Comparison of ENCODE assay signal across 2 cellular contexts in the genomic region with DNA sequence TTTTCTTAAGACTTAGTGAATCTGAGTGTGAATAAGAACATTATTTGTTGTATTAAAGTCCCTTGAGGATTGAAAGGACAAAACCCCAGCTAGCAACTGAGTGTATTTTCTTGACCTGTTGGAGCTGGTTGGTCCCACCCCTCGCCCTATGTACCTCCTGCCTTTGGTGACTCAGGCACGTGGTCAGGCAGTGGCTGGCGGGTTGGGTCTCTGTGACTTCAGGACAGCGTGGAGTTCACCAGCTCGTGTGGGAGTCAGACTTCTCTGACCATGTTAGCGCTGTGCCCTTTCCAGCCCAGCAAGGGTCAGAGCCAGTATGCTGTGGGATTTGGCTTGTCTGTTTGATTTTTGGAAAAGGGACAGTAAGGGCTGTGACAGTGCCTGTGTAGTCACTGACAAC.
TF ChIP-seq lines count a peak whose summit lies in the region.

No MANE protein-coding gene starts in this region.

TF ChIP-seq in K562, 482 proteins besides CTCF, POLR2A, EP300 and RAD21 (continued from another document and continues in another):
- TF ChIP-seq, protein P1, sequence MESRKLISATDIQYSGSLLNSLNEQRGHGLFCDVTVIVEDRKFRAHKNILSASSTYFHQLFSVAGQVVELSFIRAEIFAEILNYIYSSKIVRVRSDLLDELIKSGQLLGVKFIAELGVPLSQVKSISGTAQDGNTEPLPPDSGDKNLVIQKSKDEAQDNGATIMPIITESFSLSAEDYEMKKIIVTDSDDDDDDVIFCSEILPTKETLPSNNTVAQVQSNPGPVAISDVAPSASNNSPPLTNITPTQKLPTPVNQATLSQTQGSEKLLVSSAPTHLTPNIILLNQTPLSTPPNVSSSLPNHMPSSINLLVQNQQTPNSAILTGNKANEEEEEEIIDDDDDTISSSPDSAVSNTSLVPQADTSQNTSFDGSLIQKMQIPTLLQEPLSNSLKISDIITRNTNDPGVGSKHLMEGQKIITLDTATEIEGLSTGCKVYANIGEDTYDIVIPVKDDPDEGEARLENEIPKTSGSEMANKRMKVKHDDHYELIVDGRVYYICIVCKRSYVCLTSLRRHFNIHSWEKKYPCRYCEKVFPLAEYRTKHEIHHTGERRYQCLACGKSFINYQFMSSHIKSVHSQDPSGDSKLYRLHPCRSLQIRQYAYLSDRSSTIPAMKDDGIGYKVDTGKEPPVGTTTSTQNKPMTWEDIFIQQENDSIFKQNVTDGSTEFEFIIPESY (CRISPR knock-in tag; IDR thresholded peaks at IDR 0.05): peak; percentile 98
- TF ChIP-seq, protein P2, sequence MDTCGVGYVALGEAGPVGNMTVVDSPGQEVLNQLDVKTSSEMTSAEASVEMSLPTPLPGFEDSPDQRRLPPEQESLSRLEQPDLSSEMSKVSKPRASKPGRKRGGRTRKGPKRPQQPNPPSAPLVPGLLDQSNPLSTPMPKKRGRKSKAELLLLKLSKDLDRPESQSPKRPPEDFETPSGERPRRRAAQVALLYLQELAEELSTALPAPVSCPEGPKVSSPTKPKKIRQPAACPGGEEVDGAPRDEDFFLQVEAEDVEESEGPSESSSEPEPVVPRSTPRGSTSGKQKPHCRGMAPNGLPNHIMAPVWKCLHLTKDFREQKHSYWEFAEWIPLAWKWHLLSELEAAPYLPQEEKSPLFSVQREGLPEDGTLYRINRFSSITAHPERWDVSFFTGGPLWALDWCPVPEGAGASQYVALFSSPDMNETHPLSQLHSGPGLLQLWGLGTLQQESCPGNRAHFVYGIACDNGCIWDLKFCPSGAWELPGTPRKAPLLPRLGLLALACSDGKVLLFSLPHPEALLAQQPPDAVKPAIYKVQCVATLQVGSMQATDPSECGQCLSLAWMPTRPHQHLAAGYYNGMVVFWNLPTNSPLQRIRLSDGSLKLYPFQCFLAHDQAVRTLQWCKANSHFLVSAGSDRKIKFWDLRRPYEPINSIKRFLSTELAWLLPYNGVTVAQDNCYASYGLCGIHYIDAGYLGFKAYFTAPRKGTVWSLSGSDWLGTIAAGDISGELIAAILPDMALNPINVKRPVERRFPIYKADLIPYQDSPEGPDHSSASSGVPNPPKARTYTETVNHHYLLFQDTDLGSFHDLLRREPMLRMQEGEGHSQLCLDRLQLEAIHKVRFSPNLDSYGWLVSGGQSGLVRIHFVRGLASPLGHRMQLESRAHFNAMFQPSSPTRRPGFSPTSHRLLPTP (IDR thresholded peaks at IDR 0.05; ENCODE audit: borderline replicate concordance, extremely low read depth, insufficient read length): no peak
- TF ChIP-seq L3MBTL2 (IDR thresholded peaks at IDR 0.05): peak; percentile 39; the same call in 1 of the 2 replicates
- no peak for TF ChIP-seq NRF1 (conservative IDR thresholded peaks at IDR 0.05 in 1 of 2, IDR thresholded peaks at IDR 0.05 in 1 of 2)
- TF ChIP-seq, protein P3, sequence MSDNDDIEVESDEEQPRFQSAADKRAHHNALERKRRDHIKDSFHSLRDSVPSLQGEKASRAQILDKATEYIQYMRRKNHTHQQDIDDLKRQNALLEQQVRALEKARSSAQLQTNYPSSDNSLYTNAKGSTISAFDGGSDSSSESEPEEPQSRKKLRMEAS (CRISPR knock-in tag; IDR thresholded peaks at IDR 0.05): peak; percentile 90
- 0 out of 2 replicates have a peak, but pooled peaks have one; percentile 5 for TF ChIP-seq CBFA2T2 (conservative IDR thresholded peaks at IDR 0.05)
- no peak for TF ChIP-seq SETDB1 (IDR thresholded peaks at IDR 0.05; ENCODE audit: low read length)
- no peak for TF ChIP-seq PTTG1 (tag; IDR thresholded peaks at IDR 0.05; ENCODE audit: low read depth)
- TF ChIP-seq PTRF (tag; IDR thresholded peaks at IDR 0.05): no peak
- TF ChIP-seq, protein P4, sequence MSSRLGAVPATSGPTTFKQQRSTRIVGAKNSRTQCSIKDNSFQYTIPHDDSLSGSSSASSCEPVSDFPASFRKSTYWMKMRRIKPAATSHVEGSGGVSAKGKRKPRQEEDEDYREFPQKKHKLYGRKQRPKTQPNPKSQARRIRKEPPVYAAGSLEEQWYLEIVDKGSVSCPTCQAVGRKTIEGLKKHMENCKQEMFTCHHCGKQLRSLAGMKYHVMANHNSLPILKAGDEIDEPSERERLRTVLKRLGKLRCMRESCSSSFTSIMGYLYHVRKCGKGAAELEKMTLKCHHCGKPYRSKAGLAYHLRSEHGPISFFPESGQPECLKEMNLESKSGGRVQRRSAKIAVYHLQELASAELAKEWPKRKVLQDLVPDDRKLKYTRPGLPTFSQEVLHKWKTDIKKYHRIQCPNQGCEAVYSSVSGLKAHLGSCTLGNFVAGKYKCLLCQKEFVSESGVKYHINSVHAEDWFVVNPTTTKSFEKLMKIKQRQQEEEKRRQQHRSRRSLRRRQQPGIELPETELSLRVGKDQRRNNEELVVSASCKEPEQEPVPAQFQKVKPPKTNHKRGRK (tag; IDR thresholded peaks at IDR 0.05): no peak
- TF ChIP-seq CBX5 (IDR thresholded peaks at IDR 0.05; ENCODE audit: borderline replicate concordance, low read depth): no peak

TF ChIP-seq in HepG2, 621 proteins besides CTCF, POLR2A, EP300 and RAD21 (continued from another document and continues in another):
- TF ChIP-seq, protein P5, sequence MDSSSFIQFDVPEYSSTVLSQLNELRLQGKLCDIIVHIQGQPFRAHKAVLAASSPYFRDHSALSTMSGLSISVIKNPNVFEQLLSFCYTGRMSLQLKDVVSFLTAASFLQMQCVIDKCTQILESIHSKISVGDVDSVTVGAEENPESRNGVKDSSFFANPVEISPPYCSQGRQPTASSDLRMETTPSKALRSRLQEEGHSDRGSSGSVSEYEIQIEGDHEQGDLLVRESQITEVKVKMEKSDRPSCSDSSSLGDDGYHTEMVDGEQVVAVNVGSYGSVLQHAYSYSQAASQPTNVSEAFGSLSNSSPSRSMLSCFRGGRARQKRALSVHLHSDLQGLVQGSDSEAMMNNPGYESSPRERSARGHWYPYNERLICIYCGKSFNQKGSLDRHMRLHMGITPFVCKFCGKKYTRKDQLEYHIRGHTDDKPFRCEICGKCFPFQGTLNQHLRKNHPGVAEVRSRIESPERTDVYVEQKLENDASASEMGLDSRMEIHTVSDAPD (CRISPR knock-in tag; IDR thresholded peaks at IDR 0.05): no peak
- TF ChIP-seq, protein P6, sequence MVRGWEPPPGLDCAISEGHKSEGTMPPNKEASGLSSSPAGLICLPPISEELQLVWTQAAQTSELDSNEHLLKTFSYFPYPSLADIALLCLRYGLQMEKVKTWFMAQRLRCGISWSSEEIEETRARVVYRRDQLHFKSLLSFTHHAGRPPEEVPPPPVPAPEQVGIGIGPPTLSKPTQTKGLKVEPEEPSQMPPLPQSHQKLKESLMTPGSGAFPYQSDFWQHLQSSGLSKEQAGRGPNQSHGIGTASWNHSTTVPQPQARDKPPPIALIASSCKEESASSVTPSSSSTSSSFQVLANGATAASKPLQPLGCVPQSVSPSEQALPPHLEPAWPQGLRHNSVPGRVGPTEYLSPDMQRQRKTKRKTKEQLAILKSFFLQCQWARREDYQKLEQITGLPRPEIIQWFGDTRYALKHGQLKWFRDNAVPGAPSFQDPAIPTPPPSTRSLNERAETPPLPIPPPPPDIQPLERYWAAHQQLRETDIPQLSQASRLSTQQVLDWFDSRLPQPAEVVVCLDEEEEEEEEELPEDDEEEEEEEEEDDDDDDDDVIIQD (CRISPR knock-in tag; IDR thresholded peaks at IDR 0.05; ENCODE audit: low read depth): peak; percentile 63; the same call in 1 of the 2 replicates
- TF ChIP-seq MYC (CRISPR knock-in tag; IDR thresholded peaks at IDR 0.05; ENCODE audit: borderline replicate concordance): peak; percentile 53
- TF ChIP-seq NCOR1 (IDR thresholded peaks at IDR 0.05; ENCODE audit: borderline replicate concordance, low read length): no peak
- TF ChIP-seq, protein P7, sequence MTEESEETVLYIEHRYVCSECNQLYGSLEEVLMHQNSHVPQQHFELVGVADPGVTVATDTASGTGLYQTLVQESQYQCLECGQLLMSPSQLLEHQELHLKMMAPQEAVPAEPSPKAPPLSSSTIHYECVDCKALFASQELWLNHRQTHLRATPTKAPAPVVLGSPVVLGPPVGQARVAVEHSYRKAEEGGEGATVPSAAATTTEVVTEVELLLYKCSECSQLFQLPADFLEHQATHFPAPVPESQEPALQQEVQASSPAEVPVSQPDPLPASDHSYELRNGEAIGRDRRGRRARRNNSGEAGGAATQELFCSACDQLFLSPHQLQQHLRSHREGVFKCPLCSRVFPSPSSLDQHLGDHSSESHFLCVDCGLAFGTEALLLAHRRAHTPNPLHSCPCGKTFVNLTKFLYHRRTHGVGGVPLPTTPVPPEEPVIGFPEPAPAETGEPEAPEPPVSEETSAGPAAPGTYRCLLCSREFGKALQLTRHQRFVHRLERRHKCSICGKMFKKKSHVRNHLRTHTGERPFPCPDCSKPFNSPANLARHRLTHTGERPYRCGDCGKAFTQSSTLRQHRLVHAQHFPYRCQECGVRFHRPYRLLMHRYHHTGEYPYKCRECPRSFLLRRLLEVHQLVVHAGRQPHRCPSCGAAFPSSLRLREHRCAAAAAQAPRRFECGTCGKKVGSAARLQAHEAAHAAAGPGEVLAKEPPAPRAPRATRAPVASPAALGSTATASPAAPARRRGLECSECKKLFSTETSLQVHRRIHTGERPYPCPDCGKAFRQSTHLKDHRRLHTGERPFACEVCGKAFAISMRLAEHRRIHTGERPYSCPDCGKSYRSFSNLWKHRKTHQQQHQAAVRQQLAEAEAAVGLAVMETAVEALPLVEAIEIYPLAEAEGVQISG (CRISPR knock-in tag; IDR thresholded peaks at IDR 0.05): peak; percentile 30; the same call in 1 of the 2 replicates
- TF ChIP-seq SRY (CRISPR knock-in tag; IDR thresholded peaks at IDR 0.05): peak; percentile 33; the same call in 1 of the 2 replicates
- TF ChIP-seq, protein P8, sequence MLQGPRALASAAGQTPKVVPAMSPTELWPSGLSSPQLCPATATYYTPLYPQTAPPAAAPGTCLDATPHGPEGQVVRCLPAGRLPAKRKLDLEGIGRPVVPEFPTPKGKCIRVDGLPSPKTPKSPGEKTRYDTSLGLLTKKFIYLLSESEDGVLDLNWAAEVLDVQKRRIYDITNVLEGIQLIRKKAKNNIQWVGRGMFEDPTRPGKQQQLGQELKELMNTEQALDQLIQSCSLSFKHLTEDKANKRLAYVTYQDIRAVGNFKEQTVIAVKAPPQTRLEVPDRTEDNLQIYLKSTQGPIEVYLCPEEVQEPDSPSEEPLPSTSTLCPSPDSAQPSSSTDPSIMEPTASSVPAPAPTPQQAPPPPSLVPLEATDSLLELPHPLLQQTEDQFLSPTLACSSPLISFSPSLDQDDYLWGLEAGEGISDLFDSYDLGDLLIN (CRISPR knock-in tag; IDR thresholded peaks at IDR 0.05; ENCODE audit: borderline replicate concordance): peak; percentile 44; the same call in 1 of the 2 replicates
- no peak for TF ChIP-seq AHR (CRISPR knock-in tag; IDR thresholded peaks at IDR 0.05)
- TF ChIP-seq, protein P9, sequence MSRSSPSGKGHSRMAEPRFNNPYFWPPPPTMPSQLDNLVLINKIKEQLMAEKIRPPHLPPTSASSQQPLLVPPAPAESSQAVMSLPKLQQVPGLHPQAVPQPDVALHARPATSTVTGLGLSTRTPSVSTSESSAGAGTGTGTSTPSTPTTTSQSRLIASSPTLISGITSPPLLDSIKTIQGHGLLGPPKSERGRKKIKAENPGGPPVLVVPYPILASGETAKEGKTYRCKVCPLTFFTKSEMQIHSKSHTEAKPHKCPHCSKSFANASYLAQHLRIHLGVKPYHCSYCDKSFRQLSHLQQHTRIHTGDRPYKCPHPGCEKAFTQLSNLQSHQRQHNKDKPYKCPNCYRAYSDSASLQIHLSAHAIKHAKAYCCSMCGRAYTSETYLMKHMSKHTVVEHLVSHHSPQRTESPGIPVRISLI (CRISPR knock-in tag; IDR thresholded peaks at IDR 0.05; ENCODE audit: borderline replicate concordance): no peak
- TF ChIP-seq ATAD3A (CRISPR knock-in tag; IDR thresholded peaks at IDR 0.05): no peak
- TF ChIP-seq, protein P10, sequence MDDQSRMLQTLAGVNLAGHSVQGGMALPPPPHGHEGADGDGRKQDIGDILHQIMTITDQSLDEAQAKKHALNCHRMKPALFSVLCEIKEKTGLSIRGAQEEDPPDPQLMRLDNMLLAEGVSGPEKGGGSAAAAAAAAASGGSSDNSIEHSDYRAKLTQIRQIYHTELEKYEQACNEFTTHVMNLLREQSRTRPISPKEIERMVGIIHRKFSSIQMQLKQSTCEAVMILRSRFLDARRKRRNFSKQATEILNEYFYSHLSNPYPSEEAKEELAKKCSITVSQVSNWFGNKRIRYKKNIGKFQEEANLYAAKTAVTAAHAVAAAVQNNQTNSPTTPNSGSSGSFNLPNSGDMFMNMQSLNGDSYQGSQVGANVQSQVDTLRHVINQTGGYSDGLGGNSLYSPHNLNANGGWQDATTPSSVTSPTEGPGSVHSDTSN (CRISPR knock-in tag; IDR thresholded peaks at IDR 0.05; ENCODE audit: borderline replicate concordance): no peak
- no peak for TF ChIP-seq ZBTB3 (CRISPR knock-in tag; IDR thresholded peaks at IDR 0.05; ENCODE audit: borderline replicate concordance, low read depth)
- 0 out of 2 replicates have a peak, but pooled peaks have one; percentile 33 for TF ChIP-seq ZNF501 (CRISPR knock-in tag; IDR thresholded peaks at IDR 0.05)
- TF ChIP-seq, protein P11, sequence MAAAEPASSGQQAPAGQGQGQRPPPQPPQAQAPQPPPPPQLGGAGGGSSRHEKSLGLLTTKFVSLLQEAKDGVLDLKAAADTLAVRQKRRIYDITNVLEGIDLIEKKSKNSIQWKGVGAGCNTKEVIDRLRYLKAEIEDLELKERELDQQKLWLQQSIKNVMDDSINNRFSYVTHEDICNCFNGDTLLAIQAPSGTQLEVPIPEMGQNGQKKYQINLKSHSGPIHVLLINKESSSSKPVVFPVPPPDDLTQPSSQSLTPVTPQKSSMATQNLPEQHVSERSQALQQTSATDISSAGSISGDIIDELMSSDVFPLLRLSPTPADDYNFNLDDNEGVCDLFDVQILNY (CRISPR knock-in tag; conservative IDR thresholded peaks at IDR 0.05): no peak
- peak; percentile 57; the same call in 1 of the 2 replicates for TF ChIP-seq MEF2D (CRISPR knock-in tag; IDR thresholded peaks at IDR 0.05)
- TF ChIP-seq, protein P12, sequence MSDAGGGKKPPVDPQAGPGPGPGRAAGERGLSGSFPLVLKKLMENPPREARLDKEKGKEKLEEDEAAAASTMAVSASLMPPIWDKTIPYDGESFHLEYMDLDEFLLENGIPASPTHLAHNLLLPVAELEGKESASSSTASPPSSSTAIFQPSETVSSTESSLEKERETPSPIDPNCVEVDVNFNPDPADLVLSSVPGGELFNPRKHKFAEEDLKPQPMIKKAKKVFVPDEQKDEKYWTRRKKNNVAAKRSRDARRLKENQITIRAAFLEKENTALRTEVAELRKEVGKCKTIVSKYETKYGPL (CRISPR knock-in tag; IDR thresholded peaks at IDR 0.05): no peak
- 0 out of 4 replicates have a peak, but pooled peaks of 1 of the 2 experiments have one; percentile 20 for TF ChIP-seq NR2F1 (CRISPR knock-in tag; IDR thresholded peaks at IDR 0.05)
- no peak for TF ChIP-seq ZNF12 (CRISPR knock-in tag; IDR thresholded peaks at IDR 0.05)
- TF ChIP-seq ZSCAN12 (CRISPR knock-in tag; IDR thresholded peaks at IDR 0.05): 0 out of 2 replicates have a peak, but pooled peaks have one; percentile 39
- peak; percentile 24; the same call in 1 of the 2 replicates for TF ChIP-seq RXRA (CRISPR knock-in tag; IDR thresholded peaks at IDR 0.05)
- TF ChIP-seq RBM22 (optimal IDR thresholded peaks at IDR 0.05; ENCODE audit: low read length): peak; percentile 34
- no peak for TF ChIP-seq KMT2B (CRISPR knock-in tag; IDR thresholded peaks at IDR 0.05)
- 0 out of 2 replicates have a peak, but pooled peaks have one; percentile 37 for TF ChIP-seq ESRRA (CRISPR knock-in tag; IDR thresholded peaks at IDR 0.05; ENCODE audit: low read depth)
- peak; percentile 70; the same call in 1 of the 2 replicates for TF ChIP-seq NFKB2 (CRISPR knock-in tag; IDR thresholded peaks at IDR 0.05; ENCODE audit: borderline replicate concordance)
- TF ChIP-seq HNF4A (CRISPR knock-in tag; IDR thresholded peaks at IDR 0.05): peak; percentile 40; the same call in 1 of the 2 replicates
- no peak for TF ChIP-seq ZNF850 (CRISPR knock-in tag; conservative IDR thresholded peaks at IDR 0.05)
- no peak for TF ChIP-seq ETV6 (CRISPR knock-in tag; conservative IDR thresholded peaks at IDR 0.05)
- TF ChIP-seq MXD4 (CRISPR knock-in tag; IDR thresholded peaks at IDR 0.05): no peak
- TF ChIP-seq NFIB (CRISPR knock-in tag; IDR thresholded peaks at IDR 0.05; ENCODE audit: borderline replicate concordance): no peak
